9 cellular contexts compared by ENCODE assay signal in the genomic region with DNA sequence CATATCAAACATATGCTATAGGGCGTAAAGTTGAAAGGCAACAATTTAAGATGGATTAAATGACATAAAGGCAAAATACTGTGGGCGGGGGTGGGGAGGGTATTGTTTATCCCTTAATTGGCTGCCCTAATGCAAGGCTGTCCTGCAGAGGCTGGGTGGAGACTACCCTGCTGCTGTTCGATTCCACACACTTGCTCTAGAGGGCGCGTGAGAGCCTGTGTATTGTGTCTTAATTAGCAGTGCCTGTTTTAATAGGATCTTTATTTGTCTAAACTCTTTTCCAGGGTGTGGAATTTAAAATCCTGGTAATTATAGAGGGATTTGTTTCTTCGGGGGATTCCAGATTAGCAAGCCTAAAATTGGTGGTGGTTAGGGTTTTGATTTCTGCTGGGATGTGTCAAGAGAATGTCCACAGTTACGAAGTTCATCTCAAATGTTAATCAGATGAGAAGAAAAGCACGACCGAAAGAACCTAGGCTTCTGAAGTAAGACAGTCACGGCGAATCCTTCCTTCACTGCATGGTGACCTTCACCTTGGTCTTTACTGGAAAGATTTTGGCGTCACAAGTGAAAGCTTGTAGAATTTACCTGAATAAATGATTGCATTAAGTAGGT.
DNase-seq lines count a peak whose midpoint lies in the region; ATAC-seq and TF ChIP-seq lines count a peak whose summit lies in the region.
"Had no signal": no experiment of that assay in that cellular context is flagged by ENCODE, and none has a peak within 500 bp of the region (broad histone marks: within the 10 kb centered on the region; RNA-seq: fewer than 3 reads in every experiment).

No MANE protein-coding gene starts in this region.

- H3K27me3 ChIP-seq in HL-60 (ENCODE audit: insufficient read depth, poor library complexity, severe bottlenecking) (peaks cover 2% of the 10 kb centered on the region), colonic mucosa (no peaks in the 10 kb centered on the region)
- H3K27me3 ChIP-seq: BLaER1 treated with 17β-estradiol and CSF1 and Interleukin-3, amounts not matched to agents 10 nM and 100 nM had no signal

- H3K27ac ChIP-seq in HL-60 (replicated peaks) = no peak overlapping the region
- H3K27ac ChIP-seq in colonic mucosa = no peak overlapping the region
- H3K27ac ChIP-seq: BLaER1 treated with 17β-estradiol and CSF1 and Interleukin-3, amounts not matched to agents 10 nM and 100 nM had no signal

- H3K4me1 ChIP-seq in colonic mucosa = no peaks in the 10 kb centered on the region

- H3K36me3 Mint-ChIP-seq in T-helper 2 cell treated with Interferon-gamma antibody and Interleukin-4, amounts not matched to agents 5 μg/mL and 100 μg/mL, for 36 hours (ENCODE audit: low read depth) = no peaks in the 10 kb centered on the region
- H3K36me3 Mint-ChIP-seq in mesothelial cell of epicardium = peaks cover 18% of the 10 kb centered on the region

- H3K9me3 ChIP-seq in colonic mucosa = no peaks in the 10 kb centered on the region
- H3K9me3 ChIP-seq: BLaER1 treated with 17β-estradiol and CSF1 and Interleukin-3, amounts not matched to agents 10 nM and 100 nM had no signal

- no peak overlapping the region for H3K27ac Mint-ChIP-seq in T-helper 2 cell treated with Interferon-gamma antibody and Interleukin-4, amounts not matched to agents 5 μg/mL and 100 μg/mL, for 36 hours
- no peak overlapping the region for H3K27ac Mint-ChIP-seq in mesothelial cell of epicardium

- H3K9ac ChIP-seq in colonic mucosa (ENCODE audit: low read depth in 2 of 2, low read length in 2 of 2) = no peak overlapping the region
- H3K9ac ChIP-seq: BLaER1 treated with 17β-estradiol and CSF1 and Interleukin-3, amounts not matched to agents 10 nM and 100 nM had no signal

- ATAC-seq in GM21619 (IDR thresholded peaks at IDR 0.05; ENCODE audit: unreplicated experiment) (no peak), GM21447 (IDR thresholded peaks at IDR 0.05; ENCODE audit: unreplicated experiment) (no peak)

- no peaks in the 10 kb centered on the region for H3K36me3 ChIP-seq in colonic mucosa
- H3K36me3 ChIP-seq: BLaER1 treated with 17β-estradiol and CSF1 and Interleukin-3, amounts not matched to agents 10 nM and 100 nM had no signal

- TF ChIP-seq CTCF in HL-60 (IDR thresholded peaks at IDR 0.05; ENCODE audit: insufficient read depth, low read length) (peak; percentile 97), colonic mucosa (IDR thresholded peaks at IDR 0.05) (peak; percentile 94), mesothelial cell of epicardium (IDR thresholded peaks at IDR 0.05; ENCODE audit: unreplicated experiment) (peak; percentile 46)

- intact Hi-C loops in colonic mucosa (cut with DNase I) = no loop called here

- DNase-seq in NCI-H2029 treated with DMSO at 0.1 percent for 48 hours (lab: John Stamatoyannopoulos, UW) (peak; percentile 9), NCI-H2029 (lab: John Stamatoyannopoulos, UW) (no peak), HL-60 (ENCODE audit: low read depth in 1 of 2, low spot score in 1 of 2) (peak; percentile 4 to 50), colonic mucosa (peak; percentile 62), mesothelial cell of epicardium (ENCODE audit: low spot score in 2 of 2, unreplicated experiment in 2 of 2) (no peak)
- peak; percentile 20 for DNase-seq in T-helper 2 cell treated with Interferon-gamma antibody and Interleukin-4, amounts not matched to agents 5 μg/mL and 100 μg/mL, for 36 hours (ENCODE audit: low spot score)

- peaks cover 16% of the 10 kb centered on the region for H3K27me3 Mint-ChIP-seq in T-helper 2 cell treated with Interferon-gamma antibody and Interleukin-4, amounts not matched to agents 5 μg/mL and 100 μg/mL, for 36 hours (ENCODE audit: low read depth)
- no peaks in the 10 kb centered on the region for H3K27me3 Mint-ChIP-seq in mesothelial cell of epicardium (ENCODE audit: low read depth)

- peaks cover 10% of the 10 kb centered on the region for H3K4me1 Mint-ChIP-seq in T-helper 2 cell treated with Interferon-gamma antibody and Interleukin-4, amounts not matched to agents 5 μg/mL and 100 μg/mL, for 36 hours (ENCODE audit: low read depth)
- H3K4me1 Mint-ChIP-seq in mesothelial cell of epicardium = peaks cover 35% of the 10 kb centered on the region

- H3K4me3 ChIP-seq in HL-60 (replicated peaks; ENCODE audit: insufficient read depth, low read length) (no peak overlapping the region), colonic mucosa (no peak overlapping the region)
- H3K4me3 ChIP-seq: BLaER1 treated with 17β-estradiol and CSF1 and Interleukin-3, amounts not matched to agents 10 nM and 100 nM had no signal

- no peaks in the 10 kb centered on the region for H3K9me3 Mint-ChIP-seq in T-helper 2 cell treated with Interferon-gamma antibody and Interleukin-4, amounts not matched to agents 5 μg/mL and 100 μg/mL, for 36 hours
- H3K9me3 Mint-ChIP-seq in mesothelial cell of epicardium = no peaks in the 10 kb centered on the region

- H3K4me3 Mint-ChIP-seq in T-helper 2 cell treated with Interferon-gamma antibody and Interleukin-4, amounts not matched to agents 5 μg/mL and 100 μg/mL, for 36 hours = no peak overlapping the region
- no peak overlapping the region for H3K4me3 Mint-ChIP-seq in mesothelial cell of epicardium

Comparison
In these comparisons a context has a peak if more than half of its experiments do, and no peak if none do; other contexts are left out.
1. DNase-seq: peak in NCI-H2029 treated with DMSO at 0.1 percent for 48 hours (single experiment), HL-60 (2 of 2), T-helper 2 cell treated with Interferon-gamma antibody and Interleukin-4, amounts not matched to agents 5 μg/mL and 100 μg/mL, for 36 hours (single experiment) and colonic mucosa (single experiment); none in NCI-H2029 (single experiment) and mesothelial cell of epicardium (0 of 2).
2. CTCF ChIP-seq: peak in every context shown above with its lines; median percentile 97 in HL-60; 94 in colonic mucosa; 46 in mesothelial cell of epicardium.